Comparison of ENCODE assay signal across 8 cellular contexts in the genomic region with DNA sequence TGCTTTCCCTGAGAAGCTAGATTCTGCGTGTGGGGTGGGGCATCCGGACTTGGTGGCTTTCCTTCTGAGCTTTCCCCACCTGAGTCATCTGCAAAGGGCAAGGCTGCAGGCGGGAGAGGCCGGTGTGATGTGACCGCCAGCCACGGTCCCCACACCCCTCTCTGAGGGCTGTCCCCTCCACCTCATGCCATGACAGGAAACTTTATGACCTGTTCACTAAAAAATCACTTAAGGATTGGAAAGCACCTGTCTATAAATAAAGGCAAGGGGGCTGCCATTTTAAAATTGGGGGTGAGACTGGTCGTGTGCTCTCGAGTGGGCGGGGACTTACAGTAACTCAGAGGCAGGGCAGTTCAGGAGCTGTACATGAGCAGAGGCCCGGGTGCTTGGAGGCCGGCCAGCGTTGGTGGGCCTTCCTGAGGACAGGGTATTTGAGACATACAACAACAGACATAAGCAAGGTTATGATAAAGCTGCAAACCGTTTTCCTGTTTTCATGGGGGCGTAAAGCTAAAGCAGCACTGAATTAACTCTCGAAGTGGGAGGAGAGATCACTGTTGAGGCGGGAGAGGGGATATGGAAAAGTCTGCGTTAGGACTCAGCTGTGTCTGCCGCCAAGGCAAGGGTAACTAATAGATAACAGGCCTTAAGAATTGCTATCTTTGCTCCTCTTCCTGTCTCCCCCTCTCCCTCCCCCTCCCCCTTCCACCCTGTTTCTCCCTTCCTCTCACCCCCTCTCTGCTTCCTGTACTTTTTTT. TPM values are rescaled to one million over a fixed set of nuclear protein-coding genes. Genes with fewer than 3 reads are reported as not detected.
DNase-seq lines count a peak whose midpoint lies in the region; ATAC-seq and TF ChIP-seq lines count a peak whose summit lies in the region.

No MANE protein-coding gene starts in this region.

- peaks cover 2% of the 10 kb centered on the region for H3K36me3 Mint-ChIP-seq in progenitor cell of endocrine pancreas (ENCODE audit: insufficient read depth)

- H3K27me3 Mint-ChIP-seq in progenitor cell of endocrine pancreas: no peaks in the 10 kb centered on the region

- H3K9ac ChIP-seq in skeletal muscle tissue (ENCODE audit: low read depth in 1 of 3, low read length in 3 of 3): no peak overlapping the region

- DNase-seq in CMK (ENCODE audit: low read depth): peak; percentile 86
- peak; percentile 82 for DNase-seq in M059J (ENCODE audit: low read depth)
- peak; percentile 42 for DNase-seq in activated T-cell treated with anti-CD3 and anti-CD28 coated beads for 1 hour (ENCODE audit: low read depth)
- peak; percentile 47 for DNase-seq in fibroblast of peridontal ligament (ENCODE audit: extremely low read depth)
- DNase-seq in progenitor cell of endocrine pancreas (ENCODE audit: low spot score, unreplicated experiment): no peak

- no peaks in the 10 kb centered on the region for H3K36me3 ChIP-seq in skeletal muscle tissue (ENCODE audit: control insufficient read depth in 3 of 3, insufficient read depth in 3 of 3, low read length in 3 of 3)

- no peak for TF ChIP-seq CTCF in progenitor cell of endocrine pancreas (IDR thresholded peaks at IDR 0.05; ENCODE audit: unreplicated experiment)

- peak overlapping the region in 2 of 3 donors; percentile 13 to 38 for H3K4me3 ChIP-seq in skeletal muscle tissue (ENCODE audit: low read length in 3 of 3)

- peaks cover 14% of the 10 kb centered on the region for H3K4me1 Mint-ChIP-seq in progenitor cell of endocrine pancreas (ENCODE audit: low read depth)

- no peaks in the 10 kb centered on the region for H3K27me3 ChIP-seq in skeletal muscle tissue (ENCODE audit: control insufficient read depth in 3 of 3, insufficient read depth in 3 of 3, low read length in 3 of 3)

- H3K4me3 Mint-ChIP-seq in progenitor cell of endocrine pancreas (ENCODE audit: low read depth): no peak overlapping the region

- H3K27ac Mint-ChIP-seq in progenitor cell of endocrine pancreas: no peak overlapping the region

- H3K27ac ChIP-seq in skeletal muscle tissue (ENCODE audit: low read depth, low read length): peak overlapping the region; percentile 62

- H3K9me3 ChIP-seq in skeletal muscle tissue (ENCODE audit: control insufficient read depth in 3 of 3, low read length in 3 of 3): no peaks in the 10 kb centered on the region

- peaks cover 19 to 32% (median 30%) of the 10 kb centered on the region in 3 donors for H3K4me1 ChIP-seq in skeletal muscle tissue (ENCODE audit: control insufficient read depth in 3 of 3, insufficient read depth in 3 of 3, low read length in 3 of 3)

- peak; percentile 43 for ATAC-seq in GM21576 (IDR thresholded peaks at IDR 0.05; ENCODE audit: unreplicated experiment)
- ATAC-seq in GM21526 (IDR thresholded peaks at IDR 0.05; ENCODE audit: low FRiP score, unreplicated experiment): no peak

- peaks cover 4% of the 10 kb centered on the region for H3K9me3 Mint-ChIP-seq in progenitor cell of endocrine pancreas (ENCODE audit: low read depth)

RNA-seq across cellular contexts. Expression of a gene that starts 16.1 kb away (rescaled TPM):
- total RNA-seq in M059J (2014; rRNA removed; shearing (Covaris generic)): 1.5 and 3.9 TPM in 2 replicates
- total RNA-seq in skeletal muscle tissue: 11.5 TPM
- total RNA-seq in progenitor cell of endocrine pancreas: 57.4 and 61.6 TPM in 2 replicates

RNA-seq across cellular contexts. Expression of a gene that starts 45.4 kb away (rescaled TPM):
- 4.1 and 6.8 TPM in 2 replicates for total RNA-seq in M059J (2014; rRNA removed; shearing (Covaris generic))
- total RNA-seq in skeletal muscle tissue: 3.1 TPM
- total RNA-seq in progenitor cell of endocrine pancreas: 6.5 and 7.6 TPM in 2 replicates
